ENCODE assay signal across 23 cellular contexts in genomic region chr10:123682477-123682876, GRCh38. TPM values are rescaled to one million over a fixed set of nuclear protein-coding genes. Genes with fewer than 3 reads are reported as not detected.
"Had no signal": no experiment of that assay in that cellular context is flagged by ENCODE, and none has a peak within 500 bp of the region (broad histone marks: within the 10 kb centered on the region; RNA-seq: fewer than 3 reads in every experiment).

No MANE protein-coding gene starts in this region.

- H3K36me3 ChIP-seq: neural progenitor cell, ovary, right lobe of liver, sigmoid colon, stomach, thoracic aorta, thyroid gland, tibial nerve, upper lobe of left lung, vagina had no signal

- H3K27ac ChIP-seq: neural progenitor cell, ovary, parathyroid adenoma, psoas muscle, right lobe of liver, sigmoid colon, stomach, thoracic aorta, thyroid gland, tibial nerve, upper lobe of left lung, vagina had no signal

- H3K27me3 ChIP-seq: neural progenitor cell, ovary, right lobe of liver, sigmoid colon, thyroid gland, tibial nerve, upper lobe of left lung, vagina had no signal

- H3K4me1 ChIP-seq: neural progenitor cell, parathyroid adenoma, psoas muscle, right lobe of liver, sigmoid colon, stomach, thyroid gland, tibial nerve, upper lobe of left lung, vagina had no signal

- H3K79me2 ChIP-seq: parathyroid adenoma had no signal

- H3K9ac ChIP-seq: neural progenitor cell, parathyroid adenoma had no signal

- H2AFZ ChIP-seq: neural progenitor cell, parathyroid adenoma had no signal

- H3K9me3 ChIP-seq: ovary, psoas muscle, right lobe of liver, sigmoid colon, stomach, thoracic aorta, thyroid gland, tibial nerve, upper lobe of left lung, vagina had no signal

- H3K4me2 ChIP-seq: neural progenitor cell had no signal

- H3K4me3 ChIP-seq: neural progenitor cell, ovary, psoas muscle, right lobe of liver, sigmoid colon, stomach, thoracic aorta, thyroid gland, tibial nerve, upper lobe of left lung, vagina had no signal

- DNase-seq: naive thymus-derived CD8-positive, alpha-beta T cell; nephron progenitor cell; occipital lobe; ovary; psoas muscle; right cardiac atrium; right lobe of liver; sigmoid colon; small intestine; stimulated activated CD4-positive, alpha-beta T cell treated with anti-CD3 and anti-CD28 coated beads, Interleukin-15, amount 100 ng/mL, for 24 hours; stimulated activated CD4-positive, alpha-beta T cell treated with anti-CD3 and anti-CD28 coated beads, Interleukin-2, amount 100 ng/mL, for 24 hours; stimulated activated CD4-positive, alpha-beta T cell treated with anti-CD3 and anti-CD28 coated beads, Interleukin-2, amount 100 ng/mL, for 48 hours; stimulated activated CD4-positive, alpha-beta T cell treated with anti-CD3 and anti-CD28 coated beads, Interleukin-4, amount 100 ng/mL, for 24 hours; stimulated activated naive B cell treated with anti-CD40 and anti-IgM and Interleukin-4, amounts not matched to agents 10 μg/mL and 1 μg/mL and 100 μg/mL, for 72 hours; stimulated activated naive CD4-positive, alpha-beta T cell treated with Interleukin-2 at 50 U/mL for 16 hours; stomach; thyroid gland; upper lobe of left lung had no signal

RNA-seq across cellular contexts. Expression of gene GPR26, which starts 16.3 kb away (rescaled TPM):
- polyA plus RNA-seq: naive thymus-derived CD8-positive, alpha-beta T cell; ovary; right cardiac atrium; sigmoid colon; small intestine; stomach had no signal
